In genomic region chr4:156660470-156660869, GRCh38 we compare ENCODE assay signal across 15 cellular contexts.
"Had no signal": no experiment of that assay in that cellular context is flagged by ENCODE, and none has a peak within 500 bp of the region (broad histone marks: within the 10 kb centered on the region; RNA-seq: fewer than 3 reads in every experiment).

No MANE protein-coding gene starts in this region.

- H3K27me3 ChIP-seq: esophagus muscularis mucosa, foreskin keratinocyte, stomach had no signal

- H3K4me3 ChIP-seq: esophagus muscularis mucosa, lung, stomach had no signal

- H3K36me3 ChIP-seq: esophagus muscularis mucosa, stomach had no signal

- DNase-seq: effector memory CD8-positive, alpha-beta T cell; foreskin keratinocyte; left colon; left ventricle myocardium superior; mesendoderm; natural killer cell; right cardiac atrium; small intestine; stimulated activated CD4-positive, alpha-beta T cell treated with anti-CD3 and anti-CD28 coated beads, Interleukin-12 subunit alpha, Interleukin-12 subunit beta, amount 100 ng/mL, for 4 hours; stimulated activated naive CD4-positive, alpha-beta T cell; stomach; substantia nigra; trophoblast cell had no signal
